In genomic region chr9:20477940-20478620, GRCh38 we compare ENCODE assay signal across 12 cellular contexts.
DNase-seq lines count a peak whose midpoint lies in the region; ATAC-seq, FAIRE-seq and TF ChIP-seq lines count a peak whose summit lies in the region.
"Had no signal": no experiment of that assay in that cellular context is flagged by ENCODE, and none has a peak within 500 bp of the region (broad histone marks: within the 10 kb centered on the region; RNA-seq: fewer than 3 reads in every experiment).

No MANE protein-coding gene starts in this region.

- peaks cover 0 to 1% (median 0%) of the 10 kb centered on the region in 7 donors for H3K9me3 Mint-ChIP-seq in CD4-positive, CD25-positive, alpha-beta regulatory T cell
- H3K9me3 Mint-ChIP-seq: T-helper 1 cell treated with Interleukin-12 subunit alpha and Interleukin-12 subunit beta and Interleukin-4 antibody, amounts not matched to agents 30 μg/mL and 1 μg/mL, for 36 hours had no signal

- peak overlapping the region in 2 of 3 donors; percentile 2 to 5 for H3K27ac Mint-ChIP-seq in CD4-positive, CD25-positive, alpha-beta regulatory T cell
- H3K27ac Mint-ChIP-seq: T-helper 1 cell treated with Interleukin-12 subunit alpha and Interleukin-12 subunit beta and Interleukin-4 antibody, amounts not matched to agents 30 μg/mL and 1 μg/mL, for 36 hours had no signal

- H3K27me3 Mint-ChIP-seq in CD4-positive, CD25-positive, alpha-beta regulatory T cell = no peaks in the 10 kb centered on the region

- peak overlapping the region in 1 of 4 donors; percentile 7 for H3K4me3 Mint-ChIP-seq in CD4-positive, CD25-positive, alpha-beta regulatory T cell
- H3K4me3 Mint-ChIP-seq: T-helper 1 cell treated with Interleukin-12 subunit alpha and Interleukin-12 subunit beta and Interleukin-4 antibody, amounts not matched to agents 30 μg/mL and 1 μg/mL, for 36 hours had no signal

- no peaks in the 10 kb centered on the region for H3K36me3 ChIP-seq in CD4-positive, CD25-positive, alpha-beta regulatory T cell (ENCODE audit: control insufficient read depth, insufficient read depth, low read length)

- DNase-seq in CD4-positive, CD25-positive, alpha-beta regulatory T cell = no peak
- DNase-seq in RCC 7860 (ENCODE audit: low spot score) = peak; percentile 13
- peak; percentile 17 for DNase-seq in fibroblast of pulmonary artery (ENCODE audit: low read depth)
- DNase-seq in GDM1 (lab: John Stamatoyannopoulos, UW) = no peak
- no peak for DNase-seq in amygdala (lab: John Stamatoyannopoulos, UW)
- DNase-seq: activated CD8-positive, alpha-beta memory T cell treated with anti-CD3 and anti-CD28 coated beads, Interleukin-2, amount 50 U/mL, for 4 hours; trophoblast cell had no signal

- H3K36me3 Mint-ChIP-seq in CD4-positive, CD25-positive, alpha-beta regulatory T cell = peaks cover 5% of the 10 kb centered on the region

- no peak overlapping the region for H3K4me3 ChIP-seq in CD4-positive, CD25-positive, alpha-beta regulatory T cell (ENCODE audit: low read depth, low read length)
- H3K4me3 ChIP-seq in fibroblast of pulmonary artery (replicated peaks; ENCODE audit: low read depth, low read length) = no peak overlapping the region
- H3K4me3 ChIP-seq: coronary artery had no signal

- H3K4me1 ChIP-seq in CD4-positive, CD25-positive, alpha-beta regulatory T cell (ENCODE audit: control insufficient read depth, insufficient read depth, low read length, poor library complexity, severe bottlenecking) = peaks cover 4% of the 10 kb centered on the region

- H3K4me1 Mint-ChIP-seq in CD4-positive, CD25-positive, alpha-beta regulatory T cell = peaks cover 25 to 89% (median 58%) of the 10 kb centered on the region in 4 donors

- ATAC-seq in CD4-positive, CD25-positive, alpha-beta regulatory T cell (ENCODE audit: low read depth in 2 of 2) = peak; percentile 44 to 52
- ATAC-seq in GM18511 (IDR thresholded peaks at IDR 0.05; ENCODE audit: unreplicated experiment) (peak; percentile 48), HG03460 (IDR thresholded peaks at IDR 0.05; ENCODE audit: unreplicated experiment) (no peak), HG03139 (IDR thresholded peaks at IDR 0.05; ENCODE audit: unreplicated experiment) (no peak)

- no peaks in the 10 kb centered on the region for H3K27me3 ChIP-seq in CD4-positive, CD25-positive, alpha-beta regulatory T cell (ENCODE audit: control insufficient read depth, insufficient read depth, low read length)

- no peak overlapping the region for H3K27ac ChIP-seq in CD4-positive, CD25-positive, alpha-beta regulatory T cell (ENCODE audit: insufficient read depth, low read length, poor library complexity, severe bottlenecking)
- H3K27ac ChIP-seq: coronary artery had no signal

- no peak for TF ChIP-seq CTCF in fibroblast of pulmonary artery (IDR thresholded peaks at IDR 0.05; ENCODE audit: low read length, missing control alignments)

- FAIRE-seq in RCC 7860 (lab: Jason Lieb, UNC) = peak; percentile 30

- H3K9me3 ChIP-seq in CD4-positive, CD25-positive, alpha-beta regulatory T cell (ENCODE audit: control insufficient read depth in 2 of 2, low read length in 2 of 2) = no peaks in the 10 kb centered on the region

Comparison
In these comparisons a context has a peak if more than half of its experiments do, and no peak if none do; other contexts are left out.
1. ATAC-seq: peak in CD4-positive, CD25-positive, alpha-beta regulatory T cell (2 of 2) and GM18511 (single experiment); none in HG03460 (single experiment) and HG03139 (single experiment).
2. DNase-seq: peak in RCC 7860 (single experiment) and fibroblast of pulmonary artery (single experiment); none in CD4-positive, CD25-positive, alpha-beta regulatory T cell (0 of 3), GDM1 (single experiment) and amygdala (0 of 56).